32 cellular contexts compared by ENCODE assay signal in the genomic region with DNA sequence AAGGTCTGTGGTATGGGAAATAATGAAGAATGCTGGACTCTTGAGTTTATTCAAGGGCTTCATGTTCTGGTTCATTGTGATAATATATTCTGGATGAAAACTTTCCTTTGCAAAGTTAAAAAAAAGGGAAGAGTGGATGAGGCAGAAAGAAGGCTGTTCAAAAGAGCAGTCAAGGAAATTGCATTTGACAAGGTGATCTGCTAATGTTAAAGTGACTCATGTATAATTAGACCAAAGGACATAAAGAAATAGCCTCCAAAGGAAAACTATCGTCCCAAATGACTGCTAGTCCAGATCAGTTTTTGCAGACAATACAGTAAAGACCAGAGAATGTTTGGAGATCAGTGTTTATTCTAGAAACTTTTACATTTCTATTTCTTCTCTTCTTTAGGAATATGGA. TPM values are rescaled to one million over a fixed set of nuclear protein-coding genes. Genes with fewer than 3 reads are reported as not detected.
"Had no signal": no experiment of that assay in that cellular context is flagged by ENCODE, and none has a peak within 500 bp of the region (broad histone marks: within the 10 kb centered on the region; RNA-seq: fewer than 3 reads in every experiment).

No MANE protein-coding gene starts in this region.

- H3K36me3 ChIP-seq: ascending aorta, cardiac muscle cell had no signal

- H3K27me3 ChIP-seq: ascending aorta, cardiac muscle cell had no signal

- H3K9me3 ChIP-seq: ascending aorta had no signal

- FAIRE-seq: bronchial epithelial cell, TTC549 had no signal

- H3K4me1 ChIP-seq: ascending aorta had no signal

- H3K27ac ChIP-seq: ascending aorta, cardiac muscle cell, VCaP had no signal

- ATAC-seq: activated CD8-positive, alpha-beta T cell treated with anti-CD3 and anti-CD28 coated beads for 36 hours; activated naive CD8-positive, alpha-beta T cell treated with anti-CD3 and anti-CD28 coated beads, Interleukin-2, amount 50 U/mL, for 24 hours; activated T-cell treated with anti-CD3 and anti-CD28 coated beads, Interleukin-2, amount 50 U/mL, for 4 hours; activated T-cell treated with anti-CD3 and anti-CD28 coated beads, Interleukin-2, amount 50 U/mL, for 72 hours; activated T-helper 17 cell treated with anti-CD3 and anti-CD28 coated beads, Interleukin-2, amount 50 U/mL, for 72 hours had no signal

- DNase-seq: activated B cell treated with CpG ODN at 0.5 μM for 24 hours; activated CD4-positive, alpha-beta memory T cell treated with anti-CD3 and anti-CD28 coated beads for 36 hours; activated CD4-positive, alpha-beta T cell treated with anti-CD3 and anti-CD28 coated beads for 4 hours; activated CD4-positive, alpha-beta T cell treated with anti-CD3 and anti-CD28 coated beads, Interleukin-2, amount 10 ng/mL, durations not matched to agents 24 days and 14 days; activated CD4-positive, alpha-beta T cell treated with anti-CD3 and anti-CD28 coated beads, Interleukin-2, amount 50 U/mL, for 1 hour; activated CD4-positive, alpha-beta T cell treated with anti-CD3 and anti-CD28 coated beads, Interleukin-2, amount 50 U/mL, for 4 hours; activated CD4-positive, CD25-positive, alpha-beta regulatory T cell treated with anti-CD3 and anti-CD28 coated beads, Interleukin-2, amount 50 U/mL, for 72 hours; activated CD8-positive, alpha-beta memory T cell treated with anti-CD3 and anti-CD28 coated beads, Interleukin-2, amount 50 U/mL, for 4 hours; activated CD8-positive, alpha-beta T cell treated with anti-CD3 and anti-CD28 coated beads for 36 hours; activated effector memory CD4-positive, alpha-beta T cell treated with anti-CD3 and anti-CD28 coated beads, Interleukin-2, amount 50 U/mL, for 16 hours; activated naive CD4-positive, alpha-beta T cell treated with anti-CD3 and anti-CD28 coated beads, Interleukin-2, amount 10 ng/mL, durations not matched to agents 7 days and 5 days; activated naive CD4-positive, alpha-beta T cell treated with Interleukin-2 at 50 U/mL for 16 hours; activated naive CD8-positive, alpha-beta T cell treated with anti-CD3 and anti-CD28 coated beads, Interleukin-2, amount 10 ng/mL, durations not matched to agents 7 days and 5 days; activated naive CD8-positive, alpha-beta T cell treated with anti-CD3 and anti-CD28 coated beads, Interleukin-2, amount 50 U/mL, for 24 hours; activated T-cell treated with anti-CD3 and anti-CD28 coated beads for 4 hours; activated T-cell treated with anti-CD3 and anti-CD28 coated beads, Interleukin-2, amount 50 U/mL, for 1 hour; activated T-cell treated with anti-CD3 and anti-CD28 coated beads, Interleukin-2, amount 50 U/mL, for 4 hours; activated T-cell treated with anti-CD3 and anti-CD28 coated beads, Interleukin-2, amount 50 U/mL, for 72 hours; amygdala; anterior cingulate cortex; caudate nucleus; cerebellar nuclear complex; T-helper 2 cell; T-helper 9 cell had no signal

- H3K4me3 ChIP-seq: ascending aorta, cardiac muscle cell had no signal

RNA-seq across cellular contexts. Expression of gene TMEM108, which starts 9.8 kb away (rescaled TPM):
- total RNA-seq: activated B cell treated with CpG ODN at 0.5 μM for 24 hours; activated CD4-positive, alpha-beta memory T cell treated with anti-CD3 and anti-CD28 coated beads for 36 hours; activated CD4-positive, alpha-beta T cell treated with anti-CD3 and anti-CD28 coated beads, Interleukin-2, amount 10 ng/mL, durations not matched to agents 24 days and 14 days; activated CD8-positive, alpha-beta memory T cell treated with anti-CD3 and anti-CD28 coated beads for 36 hours; activated CD8-positive, alpha-beta T cell treated with anti-CD3 and anti-CD28 coated beads for 36 hours; activated naive CD8-positive, alpha-beta T cell treated with anti-CD3 and anti-CD28 coated beads, Interleukin-2, amount 10 ng/mL, durations not matched to agents 7 days and 5 days; activated T-cell treated with anti-CD3 and anti-CD28 coated beads, Interleukin-2, amount 50 U/mL, for 4 hours; activated T-helper 1 cell treated with anti-CD3 and anti-CD28 coated beads, Interleukin-12 subunit alpha, Interleukin-12 subunit beta, Interleukin-2, Interleukin-4 antibody, amounts not matched to agents 30 ng/mL and 10 ng/mL and 1 ng/mL, durations not matched to agents 14 hours and 24 hours and 36 hours; ascending aorta; bronchial epithelial cell had no signal
